15 cellular contexts compared by ENCODE assay signal in genomic region chr6:159063549-159063948, GRCh38. TPM values are rescaled to one million over a fixed set of nuclear protein-coding genes. Genes with fewer than 3 reads are reported as not detected.
A peak's percentile ranks its signal among the peaks of the same experiment; 100 is the strongest.
DNase-seq lines count a peak whose midpoint lies in the region; ATAC-seq and TF ChIP-seq lines count a peak whose summit lies in the region.
"Had no signal": no experiment of that assay in that cellular context is flagged by ENCODE, and none has a peak within 500 bp of the region (broad histone marks: within the 10 kb centered on the region; RNA-seq: fewer than 3 reads in every experiment).

No MANE protein-coding gene starts in this region.

- H3K27me3 Mint-ChIP-seq in stimulated activated naive CD8-positive, alpha-beta T cell treated with anti-CD3 and anti-CD28 coated beads, Interleukin-15, Interleukin-2, amounts not matched to agents 100 ng/mL and 50 ng/mL, for 24 hours = no peaks in the 10 kb centered on the region
- peaks cover 2% of the 10 kb centered on the region for H3K27me3 Mint-ChIP-seq in activated T-helper 2 cell treated with anti-CD3 and anti-CD28 coated beads, Interferon-gamma antibody, Interleukin-2, Interleukin-4, amounts not matched to agents 10 μg/mL and 5 μg/mL and 100 μg/mL, durations not matched to agents 14 hours and 24 hours and 36 hours (ENCODE audit: low read depth)
- H3K27me3 Mint-ChIP-seq in naive B cell = no peaks in the 10 kb centered on the region

- H3K36me3 Mint-ChIP-seq in stimulated activated naive CD8-positive, alpha-beta T cell treated with anti-CD3 and anti-CD28 coated beads, Interleukin-15, Interleukin-2, amounts not matched to agents 100 ng/mL and 50 ng/mL, for 24 hours (ENCODE audit: low read depth) = no peaks in the 10 kb centered on the region
- H3K36me3 Mint-ChIP-seq in activated T-helper 2 cell treated with anti-CD3 and anti-CD28 coated beads, Interferon-gamma antibody, Interleukin-2, Interleukin-4, amounts not matched to agents 10 μg/mL and 5 μg/mL and 100 μg/mL, durations not matched to agents 14 hours and 24 hours and 36 hours (ENCODE audit: low read depth) = peaks cover 4% of the 10 kb centered on the region
- H3K36me3 Mint-ChIP-seq in naive B cell = no peaks in the 10 kb centered on the region

- no peak for TF ChIP-seq CTCF in omental fat pad (IDR thresholded peaks at IDR 0.05)

- H3K4me1 Mint-ChIP-seq in stimulated activated naive CD8-positive, alpha-beta T cell treated with anti-CD3 and anti-CD28 coated beads, Interleukin-15, Interleukin-2, amounts not matched to agents 100 ng/mL and 50 ng/mL, for 24 hours (ENCODE audit: low read depth) = peaks cover 100% of the 10 kb centered on the region
- H3K4me1 Mint-ChIP-seq in activated T-helper 2 cell treated with anti-CD3 and anti-CD28 coated beads, Interferon-gamma antibody, Interleukin-2, Interleukin-4, amounts not matched to agents 10 μg/mL and 5 μg/mL and 100 μg/mL, durations not matched to agents 14 hours and 24 hours and 36 hours (ENCODE audit: low read depth) = peaks cover 77% of the 10 kb centered on the region
- H3K4me1 Mint-ChIP-seq in naive B cell = peaks cover 60 to 78% (median 78%) of the 10 kb centered on the region in 3 donors

- DNase-seq in stimulated activated naive CD8-positive, alpha-beta T cell treated with anti-CD3 and anti-CD28 coated beads, Interleukin-15, Interleukin-2, amounts not matched to agents 100 U/mL and 50 U/mL, for 24 hours = no peak
- DNase-seq in activated T-helper 2 cell treated with anti-CD3 and anti-CD28 coated beads, Interferon-gamma antibody, Interleukin-2, Interleukin-4, amounts not matched to agents 10 μg/mL and 5 μg/mL and 100 μg/mL, durations not matched to agents 14 hours and 24 hours and 36 hours (ENCODE audit: low spot score) = no peak
- DNase-seq in naive B cell = no peak
- DNase-seq in stimulated activated CD4-positive, alpha-beta T cell treated with anti-CD3 and anti-CD28 coated beads, Interleukin-12 subunit alpha, Interleukin-12 subunit beta, amount 100 ng/mL, for 4 hours = no peak
- no peak for DNase-seq in NCI-H226
- DNase-seq in omental fat pad (ENCODE audit: low spot score) = no peak
- DNase-seq: dermis blood vessel endothelial cell; DMS53; hippocampal formation; left ventricle myocardium inferior; NCI-H1092; Right ventricle myocardium superior; stimulated activated CD4-positive, alpha-beta T cell treated with anti-CD3 and anti-CD28 coated beads, Interleukin-4, amount 100 ng/mL, for 4 hours had no signal

- ATAC-seq in stimulated activated naive CD8-positive, alpha-beta T cell treated with anti-CD3 and anti-CD28 coated beads, Interleukin-15, Interleukin-2, amounts not matched to agents 100 U/mL and 50 U/mL, for 24 hours = no peak
- ATAC-seq in naive B cell (ENCODE audit: low read depth in 2 of 2) = no peak
- ATAC-seq in HG03342 (IDR thresholded peaks at IDR 0.05; ENCODE audit: unreplicated experiment) = no peak
- ATAC-seq in omental fat pad (ENCODE audit: low FRiP score) = no peak

- H3K4me3 Mint-ChIP-seq in stimulated activated naive CD8-positive, alpha-beta T cell treated with anti-CD3 and anti-CD28 coated beads, Interleukin-15, Interleukin-2, amounts not matched to agents 100 ng/mL and 50 ng/mL, for 24 hours = peak overlapping the region; percentile 61
- no peak overlapping the region for H3K4me3 Mint-ChIP-seq in activated T-helper 2 cell treated with anti-CD3 and anti-CD28 coated beads, Interferon-gamma antibody, Interleukin-2, Interleukin-4, amounts not matched to agents 10 μg/mL and 5 μg/mL and 100 μg/mL, durations not matched to agents 14 hours and 24 hours and 36 hours (ENCODE audit: low read depth)
- peak overlapping the region in 6 of 8 donors; percentile 59 to 86 (median 73) for H3K4me3 Mint-ChIP-seq in naive B cell

- H3K27ac Mint-ChIP-seq in stimulated activated naive CD8-positive, alpha-beta T cell treated with anti-CD3 and anti-CD28 coated beads, Interleukin-15, Interleukin-2, amounts not matched to agents 100 ng/mL and 50 ng/mL, for 24 hours = peak overlapping the region; percentile 75
- peak overlapping the region; percentile 94 for H3K27ac Mint-ChIP-seq in activated T-helper 2 cell treated with anti-CD3 and anti-CD28 coated beads, Interferon-gamma antibody, Interleukin-2, Interleukin-4, amounts not matched to agents 10 μg/mL and 5 μg/mL and 100 μg/mL, durations not matched to agents 14 hours and 24 hours and 36 hours
- peak overlapping the region; percentile 98 to 99 (median 99) for H3K27ac Mint-ChIP-seq in naive B cell

- H3K9me3 Mint-ChIP-seq in stimulated activated naive CD8-positive, alpha-beta T cell treated with anti-CD3 and anti-CD28 coated beads, Interleukin-15, Interleukin-2, amounts not matched to agents 100 ng/mL and 50 ng/mL, for 24 hours = no peaks in the 10 kb centered on the region
- H3K9me3 Mint-ChIP-seq in activated T-helper 2 cell treated with anti-CD3 and anti-CD28 coated beads, Interferon-gamma antibody, Interleukin-2, Interleukin-4, amounts not matched to agents 10 μg/mL and 5 μg/mL and 100 μg/mL, durations not matched to agents 14 hours and 24 hours and 36 hours = no peaks in the 10 kb centered on the region
- H3K9me3 Mint-ChIP-seq in naive B cell = peaks cover 0 to 4% (median 0%) of the 10 kb centered on the region in 7 donors

- intact Hi-C loops in activated T-helper 2 cell treated with anti-CD3 and anti-CD28 coated beads, Interferon-gamma antibody, Interleukin-2, Interleukin-4, amounts not matched to agents 10 μg/mL and 5 μg/mL and 100 μg/mL, durations not matched to agents 14 hours and 24 hours and 36 hours (cut with micrococcal nuclease) = loop anchor here (2.0 kb wide), 2 partner anchors 17 to 31 kb away; no protein-coding TSS in a partner anchor

RNA-seq across cellular contexts. Expression of gene TAGAP, which starts 18.8 kb away (rescaled TPM):
- 34.3 and 38.1 TPM in 2 replicates for total RNA-seq in activated T-helper 2 cell treated with anti-CD3 and anti-CD28 coated beads, Interferon-gamma antibody, Interleukin-2, Interleukin-4, amounts not matched to agents 10 μg/mL and 5 μg/mL and 100 μg/mL, durations not matched to agents 14 hours and 24 hours and 36 hours
- 100 to 1,000 TPM; 259 to 433 (median 379) TPM for polyA plus RNA-seq in naive B cell (ENCODE audit: low read depth in 6 of 6)
- 1 to 10 TPM; 3.1 to 5.7 (median 4.8) TPM for total RNA-seq in omental fat pad
- total RNA-seq: dermis blood vessel endothelial cell had no signal
